ENCODE assay signal across 1 cellular context in the genomic region with DNA sequence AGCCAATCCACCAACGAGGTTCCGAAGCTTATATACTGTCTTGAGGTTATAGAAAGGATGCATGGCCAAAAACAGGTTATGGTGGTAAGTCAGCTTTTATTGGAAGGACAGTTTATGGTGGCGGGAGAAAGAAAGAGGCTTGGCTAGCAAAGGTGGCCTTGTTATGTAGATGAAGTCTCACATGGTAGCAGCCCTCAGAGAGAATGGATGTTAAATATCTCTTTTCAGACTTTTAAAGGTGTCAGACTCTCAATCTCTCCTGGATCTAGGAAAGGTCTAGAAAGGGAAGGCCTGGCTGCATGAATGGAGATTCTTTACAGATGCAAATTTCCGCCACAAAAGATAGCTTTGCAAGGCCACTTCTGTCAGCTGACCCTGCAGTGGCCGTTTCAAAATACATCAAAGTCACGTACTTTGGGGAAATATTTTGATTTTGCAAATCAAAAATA.
TF ChIP-seq lines count a peak whose summit lies in the region.

No MANE protein-coding gene starts in this region.

TF ChIP-seq in WTC11, 78 proteins besides CTCF, POLR2A, EP300 and RAD21 (continued from another document and continues in another):
- TF ChIP-seq E2F4 (CRISPR knock-in tag; IDR thresholded peaks at IDR 0.05; ENCODE audit: borderline replicate concordance, low read depth) (no peak), RELA (CRISPR knock-in tag; IDR thresholded peaks at IDR 0.05; ENCODE audit: borderline replicate concordance) (no peak), AFF4 (CRISPR knock-in tag; IDR thresholded peaks at IDR 0.05; ENCODE audit: borderline replicate concordance) (no peak), ATF2 (CRISPR knock-in tag; IDR thresholded peaks at IDR 0.05; ENCODE audit: borderline replicate concordance, low read depth) (no peak), ATF1 (CRISPR knock-in tag; IDR thresholded peaks at IDR 0.05) (no peak), PREB (CRISPR knock-in tag; IDR thresholded peaks at IDR 0.05; ENCODE audit: borderline replicate concordance) (no peak), E2F1 (CRISPR knock-in tag; IDR thresholded peaks at IDR 0.05) (peak; percentile 67; the same call in 1 of the 2 replicates), TEAD1 (CRISPR knock-in tag; IDR thresholded peaks at IDR 0.05) (peak; percentile 54), EMX1 (CRISPR knock-in tag; IDR thresholded peaks at IDR 0.05) (0 out of 2 replicates have a peak, but pooled peaks have one; percentile 40), SMAD4 (CRISPR knock-in tag; IDR thresholded peaks at IDR 0.05) (no peak), ETV6 (CRISPR knock-in tag; IDR thresholded peaks at IDR 0.05) (0 out of 2 replicates have a peak, but pooled peaks have one; percentile 56), ZNF263 (CRISPR knock-in tag; IDR thresholded peaks at IDR 0.05; ENCODE audit: low read depth) (no peak), USF2 (CRISPR knock-in tag; IDR thresholded peaks at IDR 0.05) (peak; percentile 70), ZNF532 (CRISPR knock-in tag; IDR thresholded peaks at IDR 0.05; ENCODE audit: borderline replicate concordance) (no peak), ZNF232 (CRISPR knock-in tag; IDR thresholded peaks at IDR 0.05) (no peak), ZNF281 (CRISPR knock-in tag; IDR thresholded peaks at IDR 0.05) (no peak), ZBTB21 (CRISPR knock-in tag; IDR thresholded peaks at IDR 0.05; ENCODE audit: borderline replicate concordance) (no peak), ZNF219 (CRISPR knock-in tag; IDR thresholded peaks at IDR 0.05; ENCODE audit: borderline replicate concordance) (no peak), ATF3 (CRISPR knock-in tag; conservative IDR thresholded peaks at IDR 0.05) (no peak), MAX (CRISPR knock-in tag; IDR thresholded peaks at IDR 0.05) (peak; percentile 66; the same call in 1 of the 2 replicates), ZNF121 (CRISPR knock-in tag; IDR thresholded peaks at IDR 0.05) (no peak), ZMAT4 (CRISPR knock-in tag; IDR thresholded peaks at IDR 0.05) (no peak)
- TF ChIP-seq, protein P1, sequence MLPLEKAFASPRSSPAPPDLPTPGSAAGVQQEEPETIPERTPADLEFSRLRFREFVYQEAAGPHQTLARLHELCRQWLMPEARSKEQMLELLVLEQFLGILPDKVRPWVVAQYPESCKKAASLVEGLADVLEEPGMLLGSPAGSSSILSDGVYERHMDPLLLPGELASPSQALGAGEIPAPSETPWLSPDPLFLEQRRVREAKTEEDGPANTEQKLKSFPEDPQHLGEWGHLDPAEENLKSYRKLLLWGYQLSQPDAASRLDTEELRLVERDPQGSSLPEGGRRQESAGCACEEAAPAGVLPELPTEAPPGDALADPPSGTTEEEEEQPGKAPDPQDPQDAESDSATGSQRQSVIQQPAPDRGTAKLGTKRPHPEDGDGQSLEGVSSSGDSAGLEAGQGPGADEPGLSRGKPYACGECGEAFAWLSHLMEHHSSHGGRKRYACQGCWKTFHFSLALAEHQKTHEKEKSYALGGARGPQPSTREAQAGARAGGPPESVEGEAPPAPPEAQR (CRISPR knock-in tag; IDR thresholded peaks at IDR 0.05) = 0 out of 2 replicates have a peak, but pooled peaks have one; percentile 54
- TF ChIP-seq, protein P2, sequence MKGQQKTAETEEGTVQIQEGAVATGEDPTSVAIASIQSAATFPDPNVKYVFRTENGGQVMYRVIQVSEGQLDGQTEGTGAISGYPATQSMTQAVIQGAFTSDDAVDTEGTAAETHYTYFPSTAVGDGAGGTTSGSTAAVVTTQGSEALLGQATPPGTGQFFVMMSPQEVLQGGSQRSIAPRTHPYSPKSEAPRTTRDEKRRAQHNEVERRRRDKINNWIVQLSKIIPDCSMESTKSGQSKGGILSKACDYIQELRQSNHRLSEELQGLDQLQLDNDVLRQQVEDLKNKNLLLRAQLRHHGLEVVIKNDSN (CRISPR knock-in tag; IDR thresholded peaks at IDR 0.05) = peak; percentile 76; the same call in 1 of the 2 replicates
- TF ChIP-seq, protein P3, sequence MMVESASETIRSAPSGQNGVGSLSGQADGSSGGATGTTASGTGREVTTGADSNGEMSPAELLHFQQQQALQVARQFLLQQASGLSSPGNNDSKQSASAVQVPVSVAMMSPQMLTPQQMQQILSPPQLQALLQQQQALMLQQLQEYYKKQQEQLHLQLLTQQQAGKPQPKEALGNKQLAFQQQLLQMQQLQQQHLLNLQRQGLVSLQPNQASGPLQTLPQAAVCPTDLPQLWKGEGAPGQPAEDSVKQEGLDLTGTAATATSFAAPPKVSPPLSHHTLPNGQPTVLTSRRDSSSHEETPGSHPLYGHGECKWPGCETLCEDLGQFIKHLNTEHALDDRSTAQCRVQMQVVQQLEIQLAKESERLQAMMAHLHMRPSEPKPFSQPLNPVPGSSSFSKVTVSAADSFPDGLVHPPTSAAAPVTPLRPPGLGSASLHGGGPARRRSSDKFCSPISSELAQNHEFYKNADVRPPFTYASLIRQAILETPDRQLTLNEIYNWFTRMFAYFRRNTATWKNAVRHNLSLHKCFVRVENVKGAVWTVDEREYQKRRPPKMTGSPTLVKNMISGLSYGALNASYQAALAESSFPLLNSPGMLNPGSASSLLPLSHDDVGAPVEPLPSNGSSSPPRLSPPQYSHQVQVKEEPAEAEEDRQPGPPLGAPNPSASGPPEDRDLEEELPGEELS (CRISPR knock-in tag; IDR thresholded peaks at IDR 0.05) = 0 out of 2 replicates have a peak, but pooled peaks have one; percentile 16
